Comparison of ENCODE assay signal across 8 cellular contexts in the genomic region with DNA sequence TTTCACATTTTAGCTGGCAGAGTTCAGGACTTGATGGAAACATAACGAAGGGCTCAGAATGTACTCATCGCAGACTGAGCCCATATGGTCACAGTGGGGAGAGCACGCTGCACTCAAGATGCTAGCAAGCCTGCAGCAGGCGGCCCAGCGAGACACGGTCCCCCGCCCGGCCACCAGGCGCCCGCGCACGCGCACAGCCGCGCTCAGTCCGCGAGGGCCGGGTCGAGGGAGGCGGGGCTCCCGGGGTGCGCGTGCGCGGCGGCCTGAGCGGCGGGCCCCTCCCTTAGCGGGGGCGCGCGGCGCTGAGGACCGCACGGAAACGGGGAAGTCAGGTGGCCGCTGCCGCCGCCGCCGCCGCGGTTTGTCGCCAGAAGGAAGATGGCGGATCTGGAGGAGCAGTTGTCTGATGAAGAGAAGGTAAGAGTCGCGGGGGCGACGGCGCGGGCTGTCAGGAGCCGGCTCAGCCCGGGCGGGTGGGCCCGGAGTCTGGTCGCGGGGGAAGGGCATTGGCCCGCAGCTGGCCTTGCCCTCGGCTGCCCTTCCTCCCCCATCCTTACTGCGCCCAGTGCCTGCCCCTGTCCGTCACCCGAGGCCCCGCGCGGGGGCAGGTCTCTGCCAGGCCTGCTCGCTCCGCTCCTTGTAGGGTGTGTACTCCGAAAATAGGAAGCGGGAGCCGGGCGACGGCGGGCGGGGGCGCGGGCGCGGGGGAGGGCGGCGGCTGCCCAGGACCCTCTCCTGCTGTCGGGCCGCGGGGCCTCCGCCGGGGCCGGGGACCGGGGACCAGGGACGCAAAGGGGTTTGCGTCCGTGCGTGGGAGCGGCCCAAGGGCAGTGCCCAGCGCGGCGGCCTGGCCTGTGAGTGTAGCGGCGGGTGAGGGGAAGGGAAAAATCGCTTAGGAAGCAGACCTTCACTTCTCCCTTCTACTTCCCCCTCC. TPM values are rescaled to one million over a fixed set of nuclear protein-coding genes. Genes with fewer than 3 reads are reported as not detected.
DNase-seq lines count a peak whose midpoint lies in the region; ATAC-seq and FAIRE-seq lines count a peak whose summit lies in the region.

A gene (plus strand): TSS at position 354 of the 934 bp plus-strand sequence. CDS start 25 bp downstream, at position 379.

- no peaks in the 10 kb centered on the region for H3K27me3 ChIP-seq in BLaER1

- ATAC-seq in HG03442 (IDR thresholded peaks at IDR 0.05; ENCODE audit: unreplicated experiment) = peak; percentile 85

- H3K36me3 ChIP-seq in BLaER1 = peaks cover 13% of the 10 kb centered on the region; the same call in 1 of the 2 replicates

- H4K20me1 ChIP-seq in BLaER1 = peaks cover 45% of the 10 kb centered on the region

- peak within 1 kb of the TSS; percentile 91 for H3K4me3 ChIP-seq in BLaER1

- DNase-seq in GM19239 (ENCODE audit: insufficient read length, low spot score) = peak; percentile 92
- DNase-seq in NCI-H510A treated with DMSO at 0.1 percent for 48 hours (lab: John Stamatoyannopoulos, UW) = peak; percentile 74
- peak; percentile 87 to 93 for DNase-seq in activated CD4-positive, alpha-beta T cell treated with anti-CD3 and anti-CD28 coated beads for 24 hours (ENCODE audit: low read depth in 2 of 2)
- peak; percentile 97 for DNase-seq in cerebellum (ENCODE audit: low spot score)
- DNase-seq in kidney glomerular epithelial cell (lab: John Stamatoyannopoulos, UW) = peak; percentile 84
- peak; percentile 88 to 92 for DNase-seq in stimulated activated CD4-positive, alpha-beta T cell treated with anti-CD3 and anti-CD28 coated beads, Interleukin-15, amount 100 ng/mL, for 48 hours (ENCODE audit: low read depth in 2 of 2)

- peak within 1 kb of the TSS; percentile 95 for H3K4me2 ChIP-seq in BLaER1

- peak within 1 kb of the TSS; percentile 94 for H3K27ac ChIP-seq in BLaER1

- peak; percentile 66 for FAIRE-seq in GM19239 (lab: Jason Lieb, UNC)

- H3K9me3 ChIP-seq in BLaER1 = peaks cover 4% of the 10 kb centered on the region; the same call in 1 of the 2 replicates

- peaks cover 16% of the 10 kb centered on the region for H3K4me1 ChIP-seq in BLaER1

- H3K9ac ChIP-seq in BLaER1 = peak within 1 kb of the TSS; percentile 96

RNA-seq across cellular contexts. Expression of the gene that starts here (rescaled TPM):
- total RNA-seq in cerebellum = 121 TPM

Comparison
In these comparisons a context has a peak if more than half of its experiments do, and no peak if none do; other contexts are left out.
1. Peak in every context shown above with its lines: DNase-seq, ATAC-seq, H3K4me3 ChIP-seq and H3K27ac ChIP-seq.